ENCODE assay signal across 20 cellular contexts in the genomic region with DNA sequence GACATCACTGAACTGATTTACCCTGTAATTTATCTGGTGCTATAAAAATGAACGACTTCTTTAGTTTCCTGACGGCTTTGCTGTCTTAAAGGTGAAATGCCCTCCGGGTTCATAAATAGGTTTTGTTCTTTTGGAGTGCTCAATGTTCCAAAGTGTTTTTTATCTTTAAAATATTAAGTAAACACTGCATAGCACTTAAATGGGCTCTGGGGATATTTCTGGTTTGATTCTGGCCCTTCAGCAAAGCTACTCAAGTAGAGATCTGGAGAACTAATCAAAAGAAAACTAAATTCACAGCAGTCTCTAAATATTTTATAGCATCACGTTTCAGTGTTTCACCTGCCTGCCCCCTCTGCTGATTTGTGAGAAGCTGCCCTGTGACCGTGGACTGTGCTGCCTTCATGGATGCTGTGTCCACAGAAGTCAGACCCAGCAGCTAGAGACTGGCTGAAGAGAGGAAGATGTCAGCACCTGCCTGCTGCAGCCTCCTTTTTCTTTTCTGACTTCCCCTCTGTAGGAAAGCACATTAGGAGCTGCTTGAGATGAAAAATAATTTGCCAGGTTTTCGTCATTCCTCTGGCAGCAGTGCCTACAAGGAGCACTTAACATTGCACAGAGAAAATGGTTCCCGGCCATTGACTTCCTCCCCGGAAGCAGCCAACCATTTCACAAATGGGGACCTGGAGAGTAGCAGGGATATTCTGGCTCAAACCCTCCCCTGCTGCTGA.
DNase-seq lines count a peak whose midpoint lies in the region; ATAC-seq and TF ChIP-seq lines count a peak whose summit lies in the region.
"Had no signal": no experiment of that assay in that cellular context is flagged by ENCODE, and none has a peak within 500 bp of the region (broad histone marks: within the 10 kb centered on the region; RNA-seq: fewer than 3 reads in every experiment).

No MANE protein-coding gene starts in this region.

- TF ChIP-seq CTCF in lower lobe of right lung (IDR thresholded peaks at IDR 0.05), result no peak
- TF ChIP-seq CTCF in RWPE1 (conservative IDR thresholded peaks at IDR 0.05; ENCODE audit: low read depth), result no peak

- H3K27ac ChIP-seq in lower lobe of right lung (peak overlapping the region; percentile 73), RWPE1 (no peak overlapping the region)
- H3K27ac ChIP-seq: parathyroid adenoma had no signal

- no peak overlapping the region for H3K4me3 ChIP-seq in lower lobe of right lung

- H3K36me3 ChIP-seq in lower lobe of right lung, result no peaks in the 10 kb centered on the region
- H3K36me3 ChIP-seq: BE2C had no signal

- ATAC-seq in lower lobe of right lung, result peak; percentile 78 to 95
- ATAC-seq in HG03159 (IDR thresholded peaks at IDR 0.05; ENCODE audit: unreplicated experiment), result no peak
- ATAC-seq: activated CD8-positive, alpha-beta memory T cell treated with anti-CD3 and anti-CD28 coated beads, Interleukin-2, amount 10 ng/mL, durations not matched to agents 7 days and 5 days; HepG2; stimulated activated naive CD8-positive, alpha-beta T cell treated with anti-CD3 and anti-CD28 coated beads, Interleukin-15, Interleukin-2, amounts not matched to agents 100 U/mL and 50 U/mL, for 24 hours had no signal

- DNase-seq in DMS153 (lab: John Stamatoyannopoulos, UW) (peak; percentile 59), NCI-H1436 treated with DMSO at 0.1 percent for 48 hours (lab: John Stamatoyannopoulos, UW) (peak; percentile 43), NCI-H69 (lab: John Stamatoyannopoulos, UW) (peak; percentile 74), lower lobe of right lung (peak; percentile 42), AG08395 (ENCODE audit: low spot score) (no peak), cortex of kidney (lab: John Stamatoyannopoulos, UW) (no peak), RWPE1 (ENCODE audit: low spot score) (no peak)
- DNase-seq: 8988T; activated CD4-positive, alpha-beta T cell treated with anti-CD3 and anti-CD28 coated beads for 4 hours; activated CD8-positive, alpha-beta memory T cell treated with anti-CD3 and anti-CD28 coated beads, Interleukin-2, amount 10 ng/mL, durations not matched to agents 7 days and 5 days; activated effector memory CD4-positive, alpha-beta T cell treated with Interleukin-2 at 50 U/mL for 16 hours; BE2C; Caco-2; mammary epithelial cell; stimulated activated CD4-positive, alpha-beta T cell treated with anti-CD3 and anti-CD28 coated beads, Interleukin-1b, Interleukin-23, amount 100 ng/mL, for 48 hours; stimulated activated naive CD8-positive, alpha-beta T cell treated with anti-CD3 and anti-CD28 coated beads, Interleukin-15, Interleukin-2, amounts not matched to agents 100 U/mL and 50 U/mL, for 24 hours; trophoblast cell had no signal

- intact Hi-C loops in lower lobe of right lung (cut with DNase I), result no loop called here

- H3K4me1 ChIP-seq in lower lobe of right lung, result no peaks in the 10 kb centered on the region
- H3K4me1 ChIP-seq: BE2C, Caco-2, parathyroid adenoma had no signal

- POLR2A ChIA-PET in RWPE1 (lab: Yijun Ruan, JAX; ENCODE audit: low non-redundant PET), result no interaction called here

- no peaks in the 10 kb centered on the region for H3K9me3 ChIP-seq in lower lobe of right lung
- H3K9me3 ChIP-seq: BE2C, Caco-2 had no signal

- no peaks in the 10 kb centered on the region for H3K27me3 ChIP-seq in lower lobe of right lung (ENCODE audit: low read depth)
- H3K27me3 ChIP-seq: BE2C had no signal

- CTCF ChIA-PET in RWPE1 (lab: Yijun Ruan, JAX), result no interaction called here

Comparison
In these comparisons a context has a peak if more than half of its experiments do, and no peak if none do; other contexts are left out.
1. DNase-seq: peak in DMS153 (single experiment), NCI-H1436 treated with DMSO at 0.1 percent for 48 hours (single experiment), NCI-H69 (single experiment) and lower lobe of right lung (single experiment); none in AG08395 (single experiment), cortex of kidney (single experiment) and RWPE1 (single experiment).